In genomic region chr4:86939737-86940141, GRCh38 we compare ENCODE assay signal across 8 cellular contexts. TPM values are rescaled to one million over a fixed set of nuclear protein-coding genes. Genes with fewer than 3 reads are reported as not detected.
DNase-seq lines count a peak whose midpoint lies in the region; ATAC-seq and TF ChIP-seq lines count a peak whose summit lies in the region.

No MANE protein-coding gene starts in this region.

- WGBS in heart left ventricle, 4 donors, result 73 to 79% (median 76%) methylated on average over 5 of the region's 5 CpGs
- 39 to 68% (median 44%) methylated on average over 5 of the region's 5 CpGs for WGBS in psoas muscle, 3 donors

- H3K27me3 ChIP-seq in heart left ventricle (no peaks in the 10 kb centered on the region), psoas muscle (ENCODE audit: insufficient read depth in 3 of 3, low read length in 2 of 3) (no peaks in the 10 kb centered on the region), SJCRH30 (no peaks in the 10 kb centered on the region)

- ATAC-seq in heart left ventricle (no peak), left cardiac atrium (no peak), HG03064 (IDR thresholded peaks at IDR 0.05; ENCODE audit: low read depth, unreplicated experiment) (peak; percentile 52), psoas muscle (peak in 1 of 4 donors; percentile 16)

- H3K27ac ChIP-seq in heart left ventricle (peak overlapping the region in 7 of 12 donors; percentile 17 to 78 (median 24)), psoas muscle (peak overlapping the region; percentile 83), SJCRH30 (no peak overlapping the region)

- DNase-seq in heart left ventricle (no peak), left cardiac atrium (no peak), psoas muscle (no peak), AG08396 (ENCODE audit: low spot score) (no peak), SJCRH30 (no peak), hepatic stellate cell (ENCODE audit: low spot score) (no peak)
- no peak for DNase-seq in activated T-helper 2 cell treated with anti-CD3 and anti-CD28 coated beads, Interferon-gamma antibody, Interleukin-2, Interleukin-4, amounts not matched to agents 10 μg/mL and 5 μg/mL and 100 μg/mL, durations not matched to agents 14 hours and 24 hours and 36 hours (ENCODE audit: low spot score)

- no peaks in the 10 kb centered on the region for H3K36me3 ChIP-seq in heart left ventricle
- no peaks in the 10 kb centered on the region for H3K36me3 ChIP-seq in psoas muscle (ENCODE audit: insufficient read depth in 1 of 2, low read depth in 1 of 2)
- H3K36me3 ChIP-seq in SJCRH30, result no peaks in the 10 kb centered on the region

- H3K9me3 ChIP-seq in heart left ventricle, result no peaks in the 10 kb centered on the region
- H3K9me3 ChIP-seq in psoas muscle, result no peaks in the 10 kb centered on the region
- no peaks in the 10 kb centered on the region for H3K9me3 ChIP-seq in SJCRH30 (replicated peaks)

- TF ChIP-seq POLR2A in heart left ventricle (IDR thresholded peaks at IDR 0.05), result no peak

- no peaks in the 10 kb centered on the region for H3K27me3 Mint-ChIP-seq in activated T-helper 2 cell treated with anti-CD3 and anti-CD28 coated beads, Interferon-gamma antibody, Interleukin-2, Interleukin-4, amounts not matched to agents 10 μg/mL and 5 μg/mL and 100 μg/mL, durations not matched to agents 14 hours and 24 hours and 36 hours (ENCODE audit: low read depth)

- H3K4me1 ChIP-seq in heart left ventricle, result peaks cover 6 to 69% (median 31%) of the 10 kb centered on the region in 12 donors
- H3K4me1 ChIP-seq in psoas muscle, result peaks cover 58% of the 10 kb centered on the region
- H3K4me1 ChIP-seq in SJCRH30, result no peaks in the 10 kb centered on the region

- no peak overlapping the region for H3K4me3 ChIP-seq in heart left ventricle
- H3K4me3 ChIP-seq in psoas muscle, result peak overlapping the region; percentile 86
- H3K4me3 ChIP-seq in SJCRH30, result no peak overlapping the region

- peak overlapping the region; percentile 68 for H3K4me3 Mint-ChIP-seq in activated T-helper 2 cell treated with anti-CD3 and anti-CD28 coated beads, Interferon-gamma antibody, Interleukin-2, Interleukin-4, amounts not matched to agents 10 μg/mL and 5 μg/mL and 100 μg/mL, durations not matched to agents 14 hours and 24 hours and 36 hours (ENCODE audit: low read depth)

- intact Hi-C loops in heart left ventricle (cut with DNase I) (loop anchor here in 5 of 10 donors (5.0 kb wide), 3 partner anchors 33 to 153 kb away; no protein-coding TSS in a partner anchor), left cardiac atrium (cut with DNase I) (loop anchor here (5.0 kb wide), 2 partner anchors 68 to 158 kb away; no protein-coding TSS in a partner anchor), psoas muscle (cut with DNase I) (loop anchor here in 1 of 2 donors (5.0 to 10.0 kb wide), 2 partner anchors 68 to 275 kb away; no protein-coding TSS in a partner anchor)
- intact Hi-C loops in activated T-helper 2 cell treated with anti-CD3 and anti-CD28 coated beads, Interferon-gamma antibody, Interleukin-2, Interleukin-4, amounts not matched to agents 10 μg/mL and 5 μg/mL and 100 μg/mL, durations not matched to agents 14 hours and 24 hours and 36 hours (cut with micrococcal nuclease), result loop anchor here (1.0 to 5.0 kb wide), 4 partner anchors 18 to 1343 kb away; partner anchors contain the start of gene PPM1K

- H3K4me1 Mint-ChIP-seq in activated T-helper 2 cell treated with anti-CD3 and anti-CD28 coated beads, Interferon-gamma antibody, Interleukin-2, Interleukin-4, amounts not matched to agents 10 μg/mL and 5 μg/mL and 100 μg/mL, durations not matched to agents 14 hours and 24 hours and 36 hours (ENCODE audit: low read depth), result peaks cover 43% of the 10 kb centered on the region

- peak overlapping the region; percentile 91 for H3K27ac Mint-ChIP-seq in activated T-helper 2 cell treated with anti-CD3 and anti-CD28 coated beads, Interferon-gamma antibody, Interleukin-2, Interleukin-4, amounts not matched to agents 10 μg/mL and 5 μg/mL and 100 μg/mL, durations not matched to agents 14 hours and 24 hours and 36 hours

- TF ChIP-seq CTCF in heart left ventricle (IDR thresholded peaks at IDR 0.05) (no peak), psoas muscle (IDR thresholded peaks at IDR 0.05) (no peak)

- H3K36me3 Mint-ChIP-seq in activated T-helper 2 cell treated with anti-CD3 and anti-CD28 coated beads, Interferon-gamma antibody, Interleukin-2, Interleukin-4, amounts not matched to agents 10 μg/mL and 5 μg/mL and 100 μg/mL, durations not matched to agents 14 hours and 24 hours and 36 hours (ENCODE audit: low read depth), result peaks cover 4% of the 10 kb centered on the region

- H3K9me3 Mint-ChIP-seq in activated T-helper 2 cell treated with anti-CD3 and anti-CD28 coated beads, Interferon-gamma antibody, Interleukin-2, Interleukin-4, amounts not matched to agents 10 μg/mL and 5 μg/mL and 100 μg/mL, durations not matched to agents 14 hours and 24 hours and 36 hours, result no peaks in the 10 kb centered on the region

RNA-seq across cellular contexts. Expression of gene AFF1, which starts 4.9 kb away (rescaled TPM):
- total RNA-seq in heart left ventricle (10 to 100 TPM; 55.8 to 96.5 (median 73.3) TPM), left cardiac atrium (10 to 100 TPM; 68.1 to 78.4 TPM), psoas muscle (100 to 1,000 TPM; 118 to 149 (median 122) TPM)
- polyA plus RNA-seq in heart left ventricle (10 to 100 TPM; 51.8 to 72.8 TPM), psoas muscle (100 to 1,000 TPM in 2 of 3 donors, 10 to 100 TPM in 1; 62.7 to 171 (median 115) TPM)
- total RNA-seq in activated T-helper 2 cell treated with anti-CD3 and anti-CD28 coated beads, Interferon-gamma antibody, Interleukin-2, Interleukin-4, amounts not matched to agents 10 μg/mL and 5 μg/mL and 100 μg/mL, durations not matched to agents 14 hours and 24 hours and 36 hours, result 60.4 and 63.0 TPM in 2 replicates
- 15.3 and 16.1 TPM in 2 replicates for total RNA-seq in SJCRH30 (2014; rRNA removed; shearing (Covaris generic))

RNA-seq across cellular contexts. Expression of gene C4orf36, which starts 47.5 kb away (rescaled TPM):
- total RNA-seq in heart left ventricle (1 to 10 TPM in 5 of 9 donors, under 1 TPM in 2, not detected in 2; 0.61 to 2.4 (median 1.2) TPM), left cardiac atrium (under 1 TPM in 1 of 2 donors, not detected in 1; 0.44 TPM), psoas muscle (1 to 10 TPM in 1 of 4 donors, not detected in 3; 1.5 TPM)
- polyA plus RNA-seq in heart left ventricle (under 1 TPM in 1 of 2 donors, not detected in 1; 0.36 TPM), psoas muscle (under 1 TPM in 2 of 3 donors, not detected in 1; 0.45 to 0.70 TPM)
- not detected in 2 replicates for total RNA-seq in activated T-helper 2 cell treated with anti-CD3 and anti-CD28 coated beads, Interferon-gamma antibody, Interleukin-2, Interleukin-4, amounts not matched to agents 10 μg/mL and 5 μg/mL and 100 μg/mL, durations not matched to agents 14 hours and 24 hours and 36 hours
- 0.75 TPM in 1 of 2 replicates, not detected in the other for total RNA-seq in SJCRH30 (2014; rRNA removed; shearing (Covaris generic))
